In the genomic region with DNA sequence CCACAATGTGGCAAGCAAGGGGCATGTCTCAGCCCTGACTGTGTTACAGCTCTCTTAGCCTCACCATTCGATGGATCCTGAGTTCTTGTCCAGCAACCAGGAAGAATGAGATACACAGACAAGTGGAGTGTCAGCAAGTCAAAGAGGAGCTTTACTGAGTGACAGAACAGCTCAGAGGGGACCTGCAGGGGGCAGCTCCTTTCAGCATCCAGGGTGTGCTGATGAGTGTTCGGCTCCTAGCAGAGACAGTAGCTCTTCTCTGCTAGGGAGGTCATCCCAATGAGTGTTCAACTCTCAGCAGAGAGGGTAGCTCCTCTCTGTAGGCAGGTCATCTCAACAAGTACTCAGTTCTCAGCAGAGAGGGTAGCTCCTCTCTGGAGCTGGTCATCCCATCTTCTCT, we compare ENCODE assay signal across 9 cellular contexts. TPM values are rescaled to one million over a fixed set of nuclear protein-coding genes. Genes with fewer than 3 reads are reported as not detected.
"Had no signal": no experiment of that assay in that cellular context is flagged by ENCODE, and none has a peak within 500 bp of the region (broad histone marks: within the 10 kb centered on the region; RNA-seq: fewer than 3 reads in every experiment).

No MANE protein-coding gene starts in this region.

- H3K4me2 ChIP-seq: GM23338 had no signal

- H3K27ac Mint-ChIP-seq: GM23338, HFFc6 had no signal

- ATAC-seq: GM23338, HCT116, K562 had no signal

- H3K9me3 Mint-ChIP-seq: HFFc6 had no signal

- FAIRE-seq: H1, H54, K562 had no signal

- H3K9me3 ChIP-seq: HAP-1 had no signal

- H3K4me3 ChIP-seq: GM23338, HAP-1, K562 had no signal

- H2AFZ ChIP-seq: GM23338 had no signal

- DNase-seq: HFFc6, IMR-90 had no signal

- H3K36me3 ChIP-seq: HAP-1 had no signal

- H3K4me3 Mint-ChIP-seq: GM23338, HFFc6 had no signal

- H3K27ac ChIP-seq: HL-60 had no signal

RNA-seq across cellular contexts. Expression of gene ADAM21, which starts 54.2 kb away (rescaled TPM):
- total RNA-seq: GM23338, H1 had no signal
- polyA plus RNA-seq: GM23338 had no signal
